ENCODE assay signal across 1 cellular context in genomic region chr4:47486306-47486705, GRCh38.
TF ChIP-seq lines count a peak whose summit lies in the region.

No MANE protein-coding gene starts in this region.

TF ChIP-seq in HCT116, 20 proteins besides CTCF, POLR2A, EP300 and RAD21 (continued from another document):
- TF ChIP-seq SIN3A (IDR thresholded peaks at IDR 0.05; ENCODE audit: low read depth) (no peak), TCF7L2 (IDR thresholded peaks at IDR 0.05; ENCODE audit: borderline replicate concordance, extremely low read depth, insufficient read depth, insufficient read length) (no peak), ZBTB33 (IDR thresholded peaks at IDR 0.05; ENCODE audit: extremely low read depth, insufficient replicate concordance, low read length) (no peak)
TF ChIP-seq in HCT116: peak in this region for 0.
